Comparison of ENCODE assay signal across 8 cellular contexts in genomic region chr12:122421815-122422737, GRCh38. TPM values are rescaled to one million over a fixed set of nuclear protein-coding genes. Genes with fewer than 3 reads are reported as not detected.
A peak's percentile ranks its signal among the peaks of the same experiment; 100 is the strongest.
DNase-seq lines count a peak whose midpoint lies in the region; ATAC-seq, FAIRE-seq and TF ChIP-seq lines count a peak whose summit lies in the region.

TSS of gene CLIP1 (minus strand) at chr12:122422669. CDS start at chr12:122380452, 42,217 bp downstream.

- no peak within 1 kb of the TSS for H3K14ac ChIP-seq in H1 (ENCODE audit: insufficient read length)

- H3K79me1 ChIP-seq in H1 (ENCODE audit: low read depth, low read length) (no peaks in the 10 kb centered on the region), mesendoderm (ENCODE audit: low read length) (peaks cover 7% of the 10 kb centered on the region)

- peak within 1 kb of the TSS; percentile 83 for H4K91ac ChIP-seq in H1 (replicated peaks; ENCODE audit: insufficient read length, low read length)

- CTCF ChIA-PET in activated CD8-positive, alpha-beta memory T cell treated with anti-CD3 and anti-CD28 coated beads for 36 hours (lab: Charles Lee) = interaction anchor here (1.0 to 1.5 kb wide), 6 partner anchors 9 to 467 kb away, joined by 3 to 9 read pairs (median 4); no protein-coding TSS in a partner anchor
- CTCF ChIA-PET in H1 (lab: Charles Lee; ENCODE audit: partially characterized antibody) = interaction anchor here (1.1 to 4.0 kb wide), 2 partner anchors 16 to 22 kb away, joined by 3 to 22 read pairs; no protein-coding TSS in a partner anchor

- no peak within 1 kb of the TSS for H2BK20ac ChIP-seq in H1 (ENCODE audit: low read length)

- no peak within 1 kb of the TSS for H2BK12ac ChIP-seq in H1 (ENCODE audit: low read depth, low read length)

- no peak for TF ChIP-seq EP300 in H1 (IDR thresholded peaks at IDR 0.05; ENCODE audit: borderline replicate concordance in 1 of 2, low read depth in 2 of 2, low read length in 2 of 2)

- H3K4me1 ChIP-seq in H1 (replicated peaks in 1 of 4; ENCODE audit: control insufficient read depth in 3 of 4, insufficient read depth in 4 of 4, low read length in 3 of 4) (peaks cover 0 to 10% (median 4%) of the 10 kb centered on the region in 4 experiments; a peak in 3 of 7 replicates), mesendoderm (ENCODE audit: control insufficient read depth, low read depth, low read length) (no peaks in the 10 kb centered on the region)

- H4K8ac ChIP-seq in H1 (ENCODE audit: extremely low read depth, insufficient read depth, low read length) (peak within 1 kb of the TSS; percentile 96; the same call in 1 of the 2 replicates), mesendoderm (ENCODE audit: low read depth, low read length) (peak within 1 kb of the TSS; percentile 100)

- H3K9ac ChIP-seq in H1 (replicated peaks in 1 of 4; ENCODE audit: extremely low read depth in 1 of 4, low read depth in 3 of 4, low read length in 3 of 4) (peak within 1 kb of the TSS; percentile 63 to 90 (median 84)), mesendoderm (ENCODE audit: low read length) (peak within 1 kb of the TSS; percentile 91)

- H3K4me3 ChIP-seq in H1 (ENCODE audit: extremely low read depth in 1 of 4, insufficient read depth in 2 of 4, low read depth in 3 of 4, low read length in 4 of 4) (peak within 1 kb of the TSS; percentile 67 to 81 (median 72)), mesendoderm (ENCODE audit: low read length) (peak within 1 kb of the TSS; percentile 81)

- H2BK5ac ChIP-seq in H1 (ENCODE audit: low read depth, low read length) = no peak within 1 kb of the TSS
- H2BK5ac ChIP-seq in mesendoderm (ENCODE audit: low read length) = peak within 1 kb of the TSS; percentile 87

- H3K79me2 ChIP-seq in H1 (ENCODE audit: control insufficient read depth in 1 of 2, insufficient read depth in 2 of 2, low read length in 2 of 2) (peaks cover 0 to 4% of the 10 kb centered on the region in 2 experiments; a peak in 1 of 4 replicates), mesendoderm (ENCODE audit: control insufficient read depth, insufficient read depth, low read length) (peaks cover 21% of the 10 kb centered on the region)

- H3K23me2 ChIP-seq in H1 (ENCODE audit: low read depth, low read length) = peaks cover 9% of the 10 kb centered on the region

- no peaks in the 10 kb centered on the region for H3K9me3 ChIP-seq in H1 (ENCODE audit: insufficient read depth in 2 of 2, low read depth in 1 of 2, low read length in 1 of 2)

- peak within 1 kb of the TSS; percentile 34 for H4K5ac ChIP-seq in H1 (ENCODE audit: insufficient read length, low read depth, low read length)
- H4K5ac ChIP-seq in mesendoderm (ENCODE audit: low read length) = no peak within 1 kb of the TSS

- H2BK120ac ChIP-seq in H1 (replicated peaks; ENCODE audit: low read depth, low read length) = peak within 1 kb of the TSS; percentile 33
- peak within 1 kb of the TSS; percentile 98 for H2BK120ac ChIP-seq in mesendoderm (ENCODE audit: low read depth, low read length)

- TF ChIP-seq RAD21 in H1 (IDR thresholded peaks at IDR 0.05 in 1 of 2, conservative IDR thresholded peaks at IDR 0.05 in 1 of 2; ENCODE audit: low read depth in 2 of 2, low read length in 2 of 2) = peak in 1 of 2 experiments; percentile 45; a peak in 2 of 4 replicates

- DNase-seq in 8988T (peak; percentile 52), GM13976 (ENCODE audit: low spot score) (peak; percentile 81), NCI-H460 (ENCODE audit: extremely low read depth, low read depth) (peak; percentile 59), H1 (ENCODE audit: low read depth in 1 of 2, low spot score in 2 of 2) (peak in 1 of 2 experiments; percentile 81), mesendoderm (peak; percentile 85)
- peak; percentile 44 for DNase-seq in stimulated activated CD8-positive, alpha-beta memory T cell treated with anti-CD3 and anti-CD28 coated beads, Interleukin-4, amount 100 ng/mL, for 24 hours (ENCODE audit: low read depth)

- H3K27ac ChIP-seq in H1 (ENCODE audit: low read depth, low read length) (peak within 1 kb of the TSS; percentile 41; the same call in 1 of the 2 replicates), mesendoderm (ENCODE audit: low read depth, low read length) (peak within 1 kb of the TSS; percentile 96)

- H2BK15ac ChIP-seq in H1 (ENCODE audit: low read length) (0 out of 2 replicates have a peak within 1 kb of the TSS, but pooled peaks have one; percentile 18), mesendoderm (replicated peaks; ENCODE audit: low read depth) (peak within 1 kb of the TSS; percentile 97)

- H3K56ac ChIP-seq in H1 (replicated peaks; ENCODE audit: insufficient read length, low read depth, low read length) = no peak within 1 kb of the TSS
- peak within 1 kb of the TSS; percentile 94 for H3K56ac ChIP-seq in mesendoderm (ENCODE audit: low read length)

- 1% methylated on average over 27 of the region's 120 CpGs; no CpG with 5 or more reads in 1 of the 2 experiments for WGBS in H1 (ENCODE audit: extremely low coverage in 1 of 2, insufficient coverage in 1 of 2, insufficient read length in 1 of 2, insufficient replicate concordance in 2 of 2, low coverage in 1 of 2, low lambda C conversion rate in 2 of 2, missing lambda C conversion rate in 1 of 2), 2 experiments
- WGBS in mesendoderm (ENCODE audit: extremely low coverage, insufficient coverage, low lambda C conversion rate) = no CpG with 5 or more reads among the region's 120 CpGs

- ATAC-seq in HG02943 (IDR thresholded peaks at IDR 0.05; ENCODE audit: low read depth, unreplicated experiment) = peak; percentile 63

- H3K4ac ChIP-seq in H1 (replicated peaks; ENCODE audit: insufficient read length, low read depth, low read length) = no peak within 1 kb of the TSS
- peak within 1 kb of the TSS; percentile 100 for H3K4ac ChIP-seq in mesendoderm (ENCODE audit: low read depth, low read length)

- peak; percentile 31 to 40 for TF ChIP-seq POLR2A in H1 (IDR thresholded peaks at IDR 0.05; ENCODE audit: control extremely low read depth in 1 of 2, low read depth in 2 of 2, low read length in 2 of 2)

- no peak within 1 kb of the TSS; the same call in 1 of the 2 replicates for H2AK5ac ChIP-seq in H1 (ENCODE audit: low read depth, low read length)
- H2AK5ac ChIP-seq in mesendoderm (ENCODE audit: low read length) = no peak within 1 kb of the TSS

- H3K4me2 ChIP-seq in H1 (ENCODE audit: insufficient read depth in 1 of 2, low read depth in 2 of 2, low read length in 2 of 2) (peak within 1 kb of the TSS; percentile 89 to 96), mesendoderm (ENCODE audit: low read length) (peak within 1 kb of the TSS; percentile 99)

- FAIRE-seq in H1 (lab: Jason Lieb, UNC) = no peak

- H3K36me3 ChIP-seq in H1 (ENCODE audit: control insufficient read depth in 2 of 4, insufficient read depth in 4 of 4, low read length in 3 of 4) (no peaks in the 10 kb centered on the region), mesendoderm (ENCODE audit: control insufficient read depth, insufficient read depth, low read length) (no peaks in the 10 kb centered on the region)

- H4K20me1 ChIP-seq in H1 (replicated peaks in 1 of 2; ENCODE audit: control insufficient read depth in 1 of 2, insufficient read depth in 2 of 2, low read length in 2 of 2) = no peaks in the 10 kb centered on the region

- peak within 1 kb of the TSS; percentile 83 for H2AFZ ChIP-seq in H1 (ENCODE audit: low read length)

- POLR2A ChIA-PET in activated CD8-positive, alpha-beta memory T cell treated with anti-CD3 and anti-CD28 coated beads for 36 hours (lab: Charles Lee) = interaction anchor here (0.6 kb wide), 3 partner anchors 8 to 104 kb away, joined by 3 read pairs; no protein-coding TSS in a partner anchor
- POLR2A ChIA-PET in H1 (lab: Charles Lee; ENCODE audit: partially characterized antibody) = interaction anchor here (0.7 to 2.9 kb wide), 8 partner anchors 10 to 88 kb away, joined by 3 to 8 read pairs (median 4); no protein-coding TSS in a partner anchor

- in situ Hi-C loops in GM13976 (cut with MboI; ENCODE audit: low sequenced_read_pairs, unreplicated experiment) = no loop called here

- H3K27me3 ChIP-seq in H1 (replicated peaks in 1 of 4; ENCODE audit: control insufficient read depth in 3 of 4, extremely low read depth in 1 of 4, insufficient read depth in 3 of 4, low read length in 3 of 4) (no peaks in the 10 kb centered on the region), mesendoderm (ENCODE audit: insufficient read depth, low read length, poor library complexity) (no peaks in the 10 kb centered on the region)

- H3K18ac ChIP-seq in H1 (ENCODE audit: extremely low read depth, low read length) = peak within 1 kb of the TSS; percentile 91
- peak within 1 kb of the TSS; percentile 100 for H3K18ac ChIP-seq in mesendoderm (ENCODE audit: low read length)

- TF ChIP-seq CTCF in GM13976 (IDR thresholded peaks at IDR 0.05; ENCODE audit: borderline replicate concordance, control extremely low read depth, extremely low read depth, insufficient read depth, missing control alignments) (peak; percentile 75), H1 (IDR thresholded peaks at IDR 0.05; ENCODE audit: control extremely low read depth in 1 of 3, insufficient read depth in 1 of 3, low read depth in 1 of 3, low read length in 3 of 3) (peak; percentile 10 to 49 (median 48))

- no peak within 1 kb of the TSS for H3K23ac ChIP-seq in H1 (ENCODE audit: insufficient read length)
- H3K23ac ChIP-seq in mesendoderm (ENCODE audit: low read length) = peak within 1 kb of the TSS; percentile 94

TF ChIP-seq in H1, 55 proteins besides CTCF, POLR2A, EP300 and RAD21 (continues in another document):
- 0 out of 2 replicates have a peak, but pooled peaks have one; percentile 16 for TF ChIP-seq SP4 (IDR thresholded peaks at IDR 0.05; ENCODE audit: low read length)
- TF ChIP-seq SAP30 (IDR thresholded peaks at IDR 0.05; ENCODE audit: insufficient read depth, insufficient replicate concordance, low read length) = no peak
- TF ChIP-seq TAF7 (optimal IDR thresholded peaks at IDR 0.05; ENCODE audit: borderline replicate concordance, low read depth, low read length) = peak; percentile 11
- no peak for TF ChIP-seq JUND (IDR thresholded peaks at IDR 0.05; ENCODE audit: low read length)
- no peak for TF ChIP-seq POLR2AphosphoS5 (IDR thresholded peaks at IDR 0.05; ENCODE audit: low read depth, low read length)

RNA-seq across cellular contexts. Expression of gene CLIP1, which starts in this region (rescaled TPM):
- 106 and 120 TPM in 2 replicates for total RNA-seq in NCI-H460 (2014; rRNA removed; shearing (Covaris generic))
- 82.6 and 118 TPM in 2 replicates for polyA plus RNA-seq in NCI-H460 (2014; cell fraction: nucleus; rRNA removed)
- total RNA-seq in activated CD8-positive, alpha-beta memory T cell treated with anti-CD3 and anti-CD28 coated beads for 36 hours = 10 to 100 TPM; 42.5 to 47.2 TPM
- 26.6 and 27.6 TPM in 2 replicates for total RNA-seq in H1 (2021; fragmentation: NEBNext Ultra II Directional; extraction: Animal tissue kit (Norgen Biotek cat#: 25700))
- polyA plus RNA-seq in H1 (2011; rRNA removed) = 13.5 and 19.0 TPM in 2 replicates
- 15.2 TPM for polyA plus RNA-seq in H1 (2011; cell fraction: cytosol; rRNA removed)
- 46.3 TPM for polyA plus RNA-seq in H1 (2011; cell fraction: nucleus; rRNA removed)
- polyA plus RNA-seq in H1 (2012, experiment 1 of 2) = 14.4 to 23.7 TPM (median 15.8 TPM) in 4 replicates
- polyA plus RNA-seq in H1 (2012, experiment 2 of 2) = 0.68 TPM
- 20.9 TPM for polyA plus RNA-seq in H1 (2013, experiment 1 of 2)
- polyA plus RNA-seq in H1 (2013, experiment 2 of 2) = 21.3 TPM
- 37.4 and 51.1 TPM in 2 replicates for polyA minus RNA-seq in H1 (2011; rRNA and poly(A)+ RNA removed)
- polyA minus RNA-seq in H1 (2011; cell fraction: cytosol; rRNA and poly(A)+ RNA removed) = 18.9 TPM
- polyA minus RNA-seq in H1 (2011; cell fraction: nucleus; rRNA and poly(A)+ RNA removed) = 39.8 TPM
- 32.3 TPM for polyA plus RNA-seq in mesendoderm (2013, experiment 1 of 2)
- 31.8 TPM for polyA plus RNA-seq in mesendoderm (2013, experiment 2 of 2)
